ENCODE assay signal across 18 cellular contexts in the genomic region with DNA sequence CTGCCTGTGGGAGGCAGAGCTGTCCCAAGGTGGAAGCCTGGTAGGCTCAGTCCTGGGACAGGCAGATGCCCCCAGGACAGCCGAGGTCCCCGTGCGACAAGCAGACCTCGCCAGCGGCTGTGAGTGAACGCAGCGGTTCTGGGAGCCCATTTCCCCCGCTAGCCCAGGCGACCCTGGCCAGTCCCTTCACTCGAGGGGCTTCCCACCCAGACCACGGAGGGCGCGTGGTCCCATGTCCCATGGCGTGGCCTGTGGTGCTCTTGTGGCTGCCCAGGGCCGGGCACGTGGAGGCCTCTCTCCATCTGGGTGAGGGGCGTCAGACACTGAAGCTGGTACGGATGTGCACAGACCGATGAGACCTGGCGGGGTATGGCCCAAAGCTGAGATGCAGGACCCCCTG.
DNase-seq lines count a peak whose midpoint lies in the region; ATAC-seq, FAIRE-seq and TF ChIP-seq lines count a peak whose summit lies in the region.
"Had no signal": no experiment of that assay in that cellular context is flagged by ENCODE, and none has a peak within 500 bp of the region (broad histone marks: within the 10 kb centered on the region; RNA-seq: fewer than 3 reads in every experiment).

No MANE protein-coding gene starts in this region.

- peak overlapping the region; percentile 60 for H3K4me3 Mint-ChIP-seq in T-helper 17 cell
- peak overlapping the region in 4 of 5 donors; percentile 48 to 74 (median 72) for H3K4me3 Mint-ChIP-seq in immature natural killer cell
- H3K4me3 Mint-ChIP-seq: HFFc6 had no signal

- no peaks in the 10 kb centered on the region for H3K79me2 ChIP-seq in HepG2 (ENCODE audit: insufficient read depth, low read length)

- H3K27ac ChIP-seq in HepG2 (ENCODE audit: extremely low read length, insufficient read depth, low read length) (no peak overlapping the region), right lobe of liver (no peak overlapping the region)
- H3K27ac ChIP-seq: C4-2B had no signal

- no TSS peak for BruUV-seq in HepG2 (replicated peaks; lab: Mats Ljungman, UMichigan)

- H3K27me3 ChIP-seq in HepG2 (ENCODE audit: control insufficient read depth in 1 of 2, insufficient read depth in 2 of 2, low read length in 2 of 2): peaks cover 0 to 30% of the 10 kb centered on the region in 2 experiments; a peak in 3 of 5 replicates
- H3K27me3 ChIP-seq in right lobe of liver: no peaks in the 10 kb centered on the region

- no peak overlapping the region for H3K9ac ChIP-seq in HepG2 (ENCODE audit: insufficient read depth, low read depth, low read length)

- FAIRE-seq in HepG2 (lab: Jason Lieb, UNC): no peak
- FAIRE-seq: D721Med, GM19239, HTR-8/SVneo had no signal

- no peak overlapping the region for H3K4me2 ChIP-seq in HepG2 (ENCODE audit: low read depth, low read length)

- no peak for TF ChIP-seq EP300 in HepG2 (IDR thresholded peaks at IDR 0.05; ENCODE audit: low read depth in 2 of 2, low read length in 2 of 2)
- TF ChIP-seq EP300 in HepG2 (CRISPR knock-in tag; IDR thresholded peaks at IDR 0.05; ENCODE audit: borderline replicate concordance): no peak

- 65% methylated on average over 4 of the region's 20 CpGs for WGBS in HepG2 (ENCODE audit: low lambda C conversion rate)
- WGBS in right lobe of liver (ENCODE audit: insufficient coverage, low coverage, low lambda C conversion rate, missing lambda C conversion rate): 96% methylated on average over 12 of the region's 20 CpGs

- H3K27ac Mint-ChIP-seq in T-helper 17 cell: no peak overlapping the region
- H3K27ac Mint-ChIP-seq in immature natural killer cell: peak overlapping the region in 2 of 6 donors; percentile 21 to 49
- H3K27ac Mint-ChIP-seq: CD8-positive, alpha-beta T cell; HFFc6 had no signal

- H3K4me1 Mint-ChIP-seq in T-helper 17 cell: peaks cover 12% of the 10 kb centered on the region
- H3K4me1 Mint-ChIP-seq in immature natural killer cell: peaks cover 29 to 38% of the 10 kb centered on the region in 2 donors

- POLR2A ChIA-PET in HepG2 (lab: Yijun Ruan, JAX): no interaction called here

- no peak for TF ChIP-seq POLR2A in HepG2 (IDR thresholded peaks at IDR 0.05; ENCODE audit: insufficient read depth in 1 of 2, low read depth in 2 of 2, low read length in 2 of 2)
- TF ChIP-seq POLR2A in right lobe of liver (IDR thresholded peaks at IDR 0.05): no peak

- intact Hi-C loops in HepG2 (cut with micrococcal nuclease; ENCODE audit: unreplicated experiment) (no loop called here), right lobe of liver (cut with DNase I) (no loop called here)

- no peak overlapping the region for H2AFZ ChIP-seq in HepG2 (ENCODE audit: low read length)

- H3K9me3 Mint-ChIP-seq in immature natural killer cell: peaks cover 0 to 2% (median 0%) of the 10 kb centered on the region in 6 donors
- H3K9me3 Mint-ChIP-seq: CD8-positive, alpha-beta T cell; HFFc6 had no signal

- no peaks in the 10 kb centered on the region for H4K20me1 ChIP-seq in HepG2 (ENCODE audit: insufficient read depth, low read length)

- H3K36me3 ChIP-seq in HepG2 (replicated peaks in 1 of 2; ENCODE audit: control insufficient read depth in 1 of 2, insufficient read depth in 2 of 2, low read length in 2 of 2) (no peaks in the 10 kb centered on the region), right lobe of liver (no peaks in the 10 kb centered on the region)

- CTCF ChIA-PET in HepG2 (lab: Yijun Ruan, JAX; ENCODE audit: low intra/inter-chr PET ratio, low total read pairs): no interaction called here

- H3K4me1 ChIP-seq in HepG2 (ENCODE audit: insufficient read depth, low read length): peaks cover 16% of the 10 kb centered on the region
- H3K4me1 ChIP-seq in right lobe of liver: peaks cover 0 to 4% (median 0%) of the 10 kb centered on the region in 4 donors

- H3K4me3 ChIP-seq in HepG2 (replicated peaks in 1 of 3; ENCODE audit: insufficient read depth in 1 of 3, low read depth in 2 of 3, low read length in 3 of 3) (no peak overlapping the region), right lobe of liver (no peak overlapping the region)

- no peak for ATAC-seq in HepG2
- no peak for ATAC-seq in right lobe of liver
- no peak for ATAC-seq in T-helper 17 cell
- ATAC-seq: CD8-positive, alpha-beta T cell had no signal

- DNase-seq in HepG2 (ENCODE audit: low spot score) (no peak), right lobe of liver (no peak), T-helper 17 cell (no peak), immature natural killer cell (no peak), hypothalamus (lab: John Stamatoyannopoulos, UW) (no peak)
- no peak for DNase-seq in stimulated activated CD4-positive, alpha-beta T cell treated with anti-CD3 and anti-CD28 coated beads, Interleukin-4, amount 100 ng/mL, for 24 hours
- no peak for DNase-seq in activated naive CD4-positive, alpha-beta T cell treated with Interleukin-2 at 50 U/mL for 16 hours
- DNase-seq: ACHN; CD8-positive, alpha-beta T cell; COR-L47; DMS53; GF-D8; HCEC 1CT; HFFc6 had no signal

- H3K36me3 Mint-ChIP-seq in T-helper 17 cell (ENCODE audit: low read depth) (no peaks in the 10 kb centered on the region), immature natural killer cell (no peaks in the 10 kb centered on the region)
- H3K36me3 Mint-ChIP-seq: CD8-positive, alpha-beta T cell had no signal

- no peaks in the 10 kb centered on the region for H3K9me3 ChIP-seq in HepG2 (ENCODE audit: low read length)
- no peaks in the 10 kb centered on the region for H3K9me3 ChIP-seq in right lobe of liver
- no peaks in the 10 kb centered on the region for H3K9me3 ChIP-seq in T-helper 17 cell (ENCODE audit: control insufficient read depth, low read length, poor library complexity, severe bottlenecking)

- H3K27me3 Mint-ChIP-seq in T-helper 17 cell: peaks cover 41% of the 10 kb centered on the region
- peaks cover 2 to 6% (median 5%) of the 10 kb centered on the region in 3 donors for H3K27me3 Mint-ChIP-seq in immature natural killer cell (ENCODE audit: low read depth in 3 of 3)

- no peak for TF ChIP-seq CTCF in HepG2 (CRISPR knock-in tag; IDR thresholded peaks at IDR 0.05)
- TF ChIP-seq CTCF in right lobe of liver (IDR thresholded peaks at IDR 0.05): no peak

- TF ChIP-seq RAD21 in HepG2 (CRISPR knock-in tag; IDR thresholded peaks at IDR 0.05): no peak

- in situ Hi-C loops in HepG2 (cut with HindIII; ENCODE audit: extremely low pct_ligation_motif_present, low pct_unique_long_range_greater_than_20kb): no loop called here

TF ChIP-seq in HepG2, 621 proteins besides CTCF, POLR2A, EP300 and RAD21:
- peak; percentile 38 for TF ChIP-seq AGO2 (optimal IDR thresholded peaks at IDR 0.05; ENCODE audit: low read depth, low read length)
- no peak for TF ChIP-seq ZBTB42 (CRISPR knock-in tag; IDR thresholded peaks at IDR 0.05)
- TF ChIP-seq, protein P1, sequence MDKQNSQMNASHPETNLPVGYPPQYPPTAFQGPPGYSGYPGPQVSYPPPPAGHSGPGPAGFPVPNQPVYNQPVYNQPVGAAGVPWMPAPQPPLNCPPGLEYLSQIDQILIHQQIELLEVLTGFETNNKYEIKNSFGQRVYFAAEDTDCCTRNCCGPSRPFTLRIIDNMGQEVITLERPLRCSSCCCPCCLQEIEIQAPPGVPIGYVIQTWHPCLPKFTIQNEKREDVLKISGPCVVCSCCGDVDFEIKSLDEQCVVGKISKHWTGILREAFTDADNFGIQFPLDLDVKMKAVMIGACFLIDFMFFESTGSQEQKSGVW (CRISPR knock-in tag; IDR thresholded peaks at IDR 0.05; ENCODE audit: borderline replicate concordance): no peak
